19 cellular contexts compared by ENCODE assay signal in the genomic region with DNA sequence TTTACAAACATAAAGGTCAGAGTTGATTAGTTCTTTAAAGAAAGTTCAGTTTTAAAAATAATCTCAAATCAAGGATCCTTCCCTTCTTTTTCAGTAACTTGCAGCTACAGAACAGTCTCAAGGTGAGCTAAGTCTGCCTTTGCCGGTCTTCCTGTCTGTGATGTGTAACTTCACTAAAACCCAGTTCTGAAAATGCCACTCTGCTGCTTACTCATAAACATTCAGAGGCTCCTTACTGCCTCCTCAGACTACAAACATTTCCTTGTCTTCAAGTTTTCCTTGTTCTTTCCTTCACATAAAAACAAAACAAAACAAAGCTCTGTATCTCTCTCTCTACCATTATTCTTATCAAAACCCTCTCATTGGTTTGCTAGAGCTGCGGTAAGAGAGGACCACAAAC.
"Had no signal": no experiment of that assay in that cellular context is flagged by ENCODE, and none has a peak within 500 bp of the region (broad histone marks: within the 10 kb centered on the region; RNA-seq: fewer than 3 reads in every experiment).

No MANE protein-coding gene starts in this region.

- H3K9me3 ChIP-seq: adrenal gland, gastroesophageal sphincter, left ventricle myocardium inferior, thoracic aorta, upper lobe of right lung had no signal

- H3K27me3 ChIP-seq: adrenal gland, gastroesophageal sphincter, upper lobe of right lung had no signal

- H3K27me3 Mint-ChIP-seq: activated B cell treated with CpG ODN at 0.5 μM for 24 hours; activated CD4-positive, alpha-beta T cell treated with anti-CD3 and anti-CD28 coated beads, Interleukin-2, amount 10 ng/mL, durations not matched to agents 24 days and 14 days; activated naive CD4-positive, alpha-beta T cell treated with anti-CD3 and anti-CD28 coated beads, Interleukin-2, amount 50 U/mL, for 24 hours; memory B cell; naive thymus-derived CD8-positive, alpha-beta T cell had no signal

- H3K4me3 Mint-ChIP-seq: activated B cell treated with CpG ODN at 0.5 μM for 24 hours; activated CD4-positive, alpha-beta T cell treated with anti-CD3 and anti-CD28 coated beads, Interleukin-2, amount 10 ng/mL, durations not matched to agents 24 days and 14 days; activated CD8-positive, alpha-beta T cell treated with anti-CD3 and anti-CD28 coated beads, Interleukin-2, amount 10 ng/mL, durations not matched to agents 7 days and 5 days; activated naive CD4-positive, alpha-beta T cell treated with anti-CD3 and anti-CD28 coated beads, Interleukin-2, amount 50 U/mL, for 24 hours; memory B cell; naive thymus-derived CD8-positive, alpha-beta T cell; stimulated activated effector memory CD8-positive, alpha-beta T cell treated with anti-CD3 and anti-CD28 coated beads, Interleukin-12 subunit alpha, Interleukin-12 subunit beta, amount 100 ng/mL, for 72 hours; T-helper 1 cell treated with Interleukin-12 subunit alpha and Interleukin-12 subunit beta and Interleukin-4 antibody, amounts not matched to agents 30 μg/mL and 1 μg/mL, for 36 hours had no signal

- H3K36me3 ChIP-seq: adrenal gland, gastroesophageal sphincter, left ventricle myocardium inferior, thoracic aorta, upper lobe of right lung had no signal

- ATAC-seq: activated CD8-positive, alpha-beta T cell treated with anti-CD3 and anti-CD28 coated beads, Interleukin-2, amount 10 ng/mL, durations not matched to agents 7 days and 5 days; gastroesophageal sphincter; naive thymus-derived CD8-positive, alpha-beta T cell; stimulated activated effector memory CD8-positive, alpha-beta T cell treated with anti-CD3 and anti-CD28 coated beads, Interleukin-12 subunit alpha, Interleukin-12 subunit beta, amount 100 ng/mL, for 72 hours; upper lobe of right lung had no signal

- DNase-seq: activated B cell treated with CpG ODN at 0.5 μM for 24 hours; activated CD4-positive, alpha-beta T cell treated with anti-CD3 and anti-CD28 coated beads, Interleukin-2, amount 10 ng/mL, durations not matched to agents 24 days and 14 days; activated CD8-positive, alpha-beta memory T cell treated with anti-CD3 and anti-CD28 coated beads, Interleukin-2, amount 50 U/mL, for 4 hours; activated CD8-positive, alpha-beta T cell treated with anti-CD3 and anti-CD28 coated beads, Interleukin-2, amount 10 ng/mL, durations not matched to agents 7 days and 5 days; activated effector memory CD4-positive, alpha-beta T cell treated with anti-CD3 and anti-CD28 coated beads, Interleukin-2, amount 50 U/mL, for 16 hours; activated T-cell treated with anti-CD3 and anti-CD28 coated beads, Interleukin-2, amount 50 U/mL, for 48 hours; adrenal gland; caudate nucleus; kidney; left ventricle myocardium inferior; naive thymus-derived CD8-positive, alpha-beta T cell; retina; upper lobe of right lung had no signal

- H3K4me1 ChIP-seq: gastroesophageal sphincter, left ventricle myocardium inferior, upper lobe of right lung had no signal

- H3K27ac Mint-ChIP-seq: activated B cell treated with CpG ODN at 0.5 μM for 24 hours; activated CD4-positive, alpha-beta T cell treated with anti-CD3 and anti-CD28 coated beads, Interleukin-2, amount 10 ng/mL, durations not matched to agents 24 days and 14 days; activated CD8-positive, alpha-beta T cell treated with anti-CD3 and anti-CD28 coated beads, Interleukin-2, amount 10 ng/mL, durations not matched to agents 7 days and 5 days; activated naive CD4-positive, alpha-beta T cell treated with anti-CD3 and anti-CD28 coated beads, Interleukin-2, amount 50 U/mL, for 24 hours; memory B cell; stimulated activated effector memory CD8-positive, alpha-beta T cell treated with anti-CD3 and anti-CD28 coated beads, Interleukin-12 subunit alpha, Interleukin-12 subunit beta, amount 100 ng/mL, for 72 hours; T-helper 1 cell treated with Interleukin-12 subunit alpha and Interleukin-12 subunit beta and Interleukin-4 antibody, amounts not matched to agents 30 μg/mL and 1 μg/mL, for 36 hours had no signal

- H3K4me1 Mint-ChIP-seq: activated B cell treated with CpG ODN at 0.5 μM for 24 hours; activated CD4-positive, alpha-beta T cell treated with anti-CD3 and anti-CD28 coated beads, Interleukin-2, amount 10 ng/mL, durations not matched to agents 24 days and 14 days; activated naive CD4-positive, alpha-beta T cell treated with anti-CD3 and anti-CD28 coated beads, Interleukin-2, amount 50 U/mL, for 24 hours; memory B cell had no signal

- H3K36me3 Mint-ChIP-seq: activated naive CD4-positive, alpha-beta T cell treated with anti-CD3 and anti-CD28 coated beads, Interleukin-2, amount 50 U/mL, for 24 hours; memory B cell; naive thymus-derived CD8-positive, alpha-beta T cell; stimulated activated effector memory CD8-positive, alpha-beta T cell treated with anti-CD3 and anti-CD28 coated beads, Interleukin-12 subunit alpha, Interleukin-12 subunit beta, amount 100 ng/mL, for 72 hours had no signal

- H3K4me3 ChIP-seq: adrenal gland, gastroesophageal sphincter, left ventricle myocardium inferior, thoracic aorta, upper lobe of right lung had no signal

- H3K9me3 Mint-ChIP-seq: activated B cell treated with CpG ODN at 0.5 μM for 24 hours; activated CD4-positive, alpha-beta T cell treated with anti-CD3 and anti-CD28 coated beads, Interleukin-2, amount 10 ng/mL, durations not matched to agents 24 days and 14 days; activated naive CD4-positive, alpha-beta T cell treated with anti-CD3 and anti-CD28 coated beads, Interleukin-2, amount 50 U/mL, for 24 hours; memory B cell; stimulated activated effector memory CD8-positive, alpha-beta T cell treated with anti-CD3 and anti-CD28 coated beads, Interleukin-12 subunit alpha, Interleukin-12 subunit beta, amount 100 ng/mL, for 72 hours; T-helper 1 cell treated with Interleukin-12 subunit alpha and Interleukin-12 subunit beta and Interleukin-4 antibody, amounts not matched to agents 30 μg/mL and 1 μg/mL, for 36 hours had no signal

- H3K27ac ChIP-seq: adrenal gland, gastroesophageal sphincter, left ventricle myocardium inferior, thoracic aorta, upper lobe of right lung had no signal
